Comparison of ENCODE assay signal across 8 cellular contexts in genomic region chr14:23006544-23007419, GRCh38. TPM values are rescaled to one million over a fixed set of nuclear protein-coding genes. Genes with fewer than 3 reads are reported as not detected.
DNase-seq lines count a peak whose midpoint lies in the region; ATAC-seq and TF ChIP-seq lines count a peak whose summit lies in the region.

No MANE protein-coding gene starts in this region.

- ATAC-seq in GM21447 (IDR thresholded peaks at IDR 0.05; ENCODE audit: unreplicated experiment) = peak; percentile 97
- ATAC-seq in mucosa of descending colon = peak; percentile 97

- no peaks in the 10 kb centered on the region for H3K27me3 ChIP-seq in HUES64 (ENCODE audit: insufficient read depth, low read length)
- no peaks in the 10 kb centered on the region for H3K27me3 ChIP-seq in OCI-LY1 (ENCODE audit: insufficient read depth, low read length)

- H3K27ac ChIP-seq in HUES64 (ENCODE audit: low read depth, low read length) = peak overlapping the region; percentile 92
- H3K27ac ChIP-seq in OCI-LY1 (ENCODE audit: low read depth, low read length, poor library complexity, severe bottlenecking) = peak overlapping the region; percentile 88

- H2AFZ ChIP-seq in OCI-LY1 (ENCODE audit: low read length) = peak overlapping the region; percentile 61; the same call in 1 of the 2 replicates

- peaks cover 9% of the 10 kb centered on the region; the same call in 1 of the 2 replicates for H3F3A ChIP-seq in OCI-LY1 (ENCODE audit: insufficient read depth, low read length)

- H3K9me3 ChIP-seq in HUES64 (ENCODE audit: insufficient read depth, low read depth, low read length) (no peaks in the 10 kb centered on the region), OCI-LY1 (ENCODE audit: low read length) (no peaks in the 10 kb centered on the region), mucosa of descending colon (no peaks in the 10 kb centered on the region)

- H3K4me1 ChIP-seq in HUES64 (ENCODE audit: insufficient read depth, low read length) (peaks cover 21% of the 10 kb centered on the region), OCI-LY1 (ENCODE audit: insufficient read depth, low read length, severe bottlenecking) (peaks cover 46% of the 10 kb centered on the region), mucosa of descending colon (ENCODE audit: low read depth) (peaks cover 7% of the 10 kb centered on the region)

- no peaks in the 10 kb centered on the region for H4K20me1 ChIP-seq in OCI-LY1 (ENCODE audit: insufficient read depth, low read length)

- H3K4me2 ChIP-seq in OCI-LY1 (ENCODE audit: low read length) = peak overlapping the region; percentile 70

- H3K4me3 ChIP-seq in HUES64 (ENCODE audit: low read length) (peak overlapping the region; percentile 75), OCI-LY1 (ENCODE audit: low read depth, low read length, poor library complexity, severe bottlenecking) (peak overlapping the region; percentile 74), epithelial cell of esophagus (ENCODE audit: low read length) (peak overlapping the region; percentile 75), mucosa of descending colon (peak overlapping the region; percentile 23)

- H3K9ac ChIP-seq in HUES64 (ENCODE audit: low read depth, low read length) (peak overlapping the region; percentile 92), OCI-LY1 (ENCODE audit: low read length) (peak overlapping the region; percentile 88)

- no peaks in the 10 kb centered on the region for H3K79me2 ChIP-seq in OCI-LY1 (ENCODE audit: insufficient read depth, low read length)

- no peaks in the 10 kb centered on the region for H3K9me2 ChIP-seq in OCI-LY1 (ENCODE audit: low read depth, low read length)

- intact Hi-C loops in mucosa of descending colon (cut with DNase I, micrococcal nuclease) = no loop called here

- H3K36me3 ChIP-seq in HUES64 (ENCODE audit: insufficient read depth, low read length) = no peaks in the 10 kb centered on the region
- H3K36me3 ChIP-seq in OCI-LY1 (ENCODE audit: insufficient read depth, low read length) = no peaks in the 10 kb centered on the region
- no peaks in the 10 kb centered on the region for H3K36me3 ChIP-seq in mucosa of descending colon (ENCODE audit: low read depth)

- DNase-seq in DMS 273 (lab: John Stamatoyannopoulos, UW; ENCODE audit: unreplicated experiment) (peak; percentile 99), activated T-cell treated with anti-CD3 and anti-CD28 coated beads for 24 hours (ENCODE audit: low read depth) (peak; percentile 97), epithelial cell of esophagus (ENCODE audit: low read depth) (peak; percentile 99), mucosa of descending colon (peak; percentile 96 to 97 (median 97))
- DNase-seq in stimulated activated CD8-positive, alpha-beta memory T cell treated with anti-CD3 and anti-CD28 coated beads, Interleukin-4, amount 100 ng/mL, for 24 hours (ENCODE audit: low read depth) = peak; percentile 95

- 1% methylated on average over 62 of the region's 62 CpGs for WGBS in HUES64

- peak; percentile 23; the same call in 1 of the 2 replicates for TF ChIP-seq CTCF in OCI-LY1 (IDR thresholded peaks at IDR 0.05; ENCODE audit: low read length)
- peak; percentile 19 for TF ChIP-seq CTCF in epithelial cell of esophagus (IDR thresholded peaks at IDR 0.05; ENCODE audit: insufficient read depth, low read depth, low read length, missing control alignments)
- TF ChIP-seq CTCF in mucosa of descending colon (IDR thresholded peaks at IDR 0.05) = no peak

RNA-seq across cellular contexts. Expression of gene C14orf93, which starts 3.2 kb away (rescaled TPM):
- polyA plus RNA-seq in HUES64 (2013, experiment 1 of 2) = 4.4 TPM
- 6.1 TPM for polyA plus RNA-seq in HUES64 (2013, experiment 2 of 2)
- 10 to 100 TPM; 11.0 to 16.3 (median 11.8) TPM for total RNA-seq in mucosa of descending colon

RNA-seq across cellular contexts. Expression of gene AJUBA, which starts 24.4 kb away (rescaled TPM):
- polyA plus RNA-seq in HUES64 (2013, experiment 1 of 2) = 21.4 TPM
- 22.1 TPM for polyA plus RNA-seq in HUES64 (2013, experiment 2 of 2)
- 1 to 10 TPM; 1.5 to 4.7 (median 2.3) TPM for total RNA-seq in mucosa of descending colon

RNA-seq across cellular contexts. Expression of gene PSMB5, which starts 27.9 kb away (rescaled TPM):
- 218 TPM for polyA plus RNA-seq in HUES64 (2013, experiment 1 of 2)
- polyA plus RNA-seq in HUES64 (2013, experiment 2 of 2) = 191 TPM
- 10 to 100 TPM; 54.4 to 94.3 (median 92.5) TPM for total RNA-seq in mucosa of descending colon

RNA-seq across cellular contexts. Expression of gene PSMB11, which starts 35.2 kb away (rescaled TPM):
- polyA plus RNA-seq in HUES64 (2013, experiment 1 of 2) = not detected
- not detected for polyA plus RNA-seq in HUES64 (2013, experiment 2 of 2)
- not detected for total RNA-seq in mucosa of descending colon

RNA-seq across cellular contexts. Expression of gene HAUS4, which starts 49.9 kb away (rescaled TPM):
- 47.1 TPM for polyA plus RNA-seq in HUES64 (2013, experiment 1 of 2)
- polyA plus RNA-seq in HUES64 (2013, experiment 2 of 2) = 56.2 TPM
- total RNA-seq in mucosa of descending colon = 10 to 100 TPM; 34.0 to 42.8 (median 41.4) TPM

Comparison
In these comparisons a context has a peak if more than half of its experiments do, and no peak if none do; other contexts are left out.
1. Peak in every context shown above with its lines: DNase-seq, ATAC-seq, H3K4me3 ChIP-seq and H3K27ac ChIP-seq.
2. H3K4me3 ChIP-seq: peak in every context shown above with its lines; median percentile 75 in HUES64; 75 in epithelial cell of esophagus; 74 in OCI-LY1; 23 in mucosa of descending colon.